Comparison of ENCODE assay signal across 8 cellular contexts in genomic region chr9:3732077-3733038, GRCh38.
DNase-seq lines count a peak whose midpoint lies in the region; ATAC-seq, FAIRE-seq and TF ChIP-seq lines count a peak whose summit lies in the region.

No MANE protein-coding gene starts in this region.

- no peak overlapping the region; the same call in 1 of the 2 replicates for H3K4me3 ChIP-seq in GM12864 (ENCODE audit: low read depth, low read length)
- H3K4me3 ChIP-seq in HFF-Myc (replicated peaks; ENCODE audit: low read depth, low read length), result no peak overlapping the region
- peak overlapping the region; percentile 53 for H3K4me3 ChIP-seq in Loucy (ENCODE audit: low read length, poor library complexity, severe bottlenecking)
- peak overlapping the region; percentile 15 for H3K4me3 ChIP-seq in astrocyte (ENCODE audit: insufficient read depth, low read depth, low read length)
- H3K4me3 ChIP-seq in hepatocyte, result no peak overlapping the region

- peaks cover 10% of the 10 kb centered on the region for H3K4me1 ChIP-seq in Loucy (ENCODE audit: insufficient read depth, low read length, poor library complexity, severe bottlenecking)
- H3K4me1 ChIP-seq in astrocyte (ENCODE audit: insufficient read depth, low read length), result peaks cover 11% of the 10 kb centered on the region
- H3K4me1 ChIP-seq in hepatocyte (ENCODE audit: insufficient read depth), result no peaks in the 10 kb centered on the region

- H3K4me3 Mint-ChIP-seq in astrocyte (ENCODE audit: unreplicated experiment), result no peak overlapping the region

- 38% methylated on average over 7 of the region's 7 CpGs for WGBS in hepatocyte (ENCODE audit: low lambda C conversion rate, missing lambda C conversion rate)

- H3K79me2 ChIP-seq in Loucy (ENCODE audit: insufficient read depth, low read length) (no peaks in the 10 kb centered on the region), astrocyte (ENCODE audit: insufficient read depth, low read length) (no peaks in the 10 kb centered on the region), hepatocyte (no peaks in the 10 kb centered on the region)

- peak overlapping the region; percentile 53 for H3K4me2 ChIP-seq in Loucy (ENCODE audit: low read depth, low read length, poor library complexity, severe bottlenecking)
- H3K4me2 ChIP-seq in astrocyte (ENCODE audit: low read length), result peak overlapping the region; percentile 71
- H3K4me2 ChIP-seq in hepatocyte, result peak overlapping the region; percentile 55

- intact Hi-C loops in sciatic nerve (cut with DNase I), result no loop called here

- FAIRE-seq in A204.1 (lab: Jason Lieb, UNC) (peak; percentile 98), RCC 7860 (lab: Jason Lieb, UNC) (peak; percentile 78), astrocyte (lab: Jason Lieb, UNC) (peak; percentile 96)

- peak overlapping the region; percentile 52 for H3K27ac ChIP-seq in astrocyte (ENCODE audit: low read depth, low read length)
- H3K27ac ChIP-seq in hepatocyte, result peak overlapping the region; percentile 47

- H4K20me1 ChIP-seq in Loucy (ENCODE audit: insufficient read depth, low read length, poor library complexity, severe bottlenecking) (no peaks in the 10 kb centered on the region), astrocyte (ENCODE audit: insufficient read depth, low read length) (no peaks in the 10 kb centered on the region), hepatocyte (ENCODE audit: insufficient read depth, poor library complexity, severe bottlenecking) (no peaks in the 10 kb centered on the region)

- H3K9me2 ChIP-seq in Loucy (replicated peaks; ENCODE audit: low read depth, low read length) (no peaks in the 10 kb centered on the region), hepatocyte (replicated peaks; ENCODE audit: insufficient read depth) (no peaks in the 10 kb centered on the region)

- H3K27me3 ChIP-seq in Loucy (ENCODE audit: insufficient read depth, low read length, poor library complexity, severe bottlenecking) (no peaks in the 10 kb centered on the region), astrocyte (ENCODE audit: insufficient read depth, low read length) (no peaks in the 10 kb centered on the region), hepatocyte (no peaks in the 10 kb centered on the region)

- peak; percentile 45 for DNase-seq in GM12864 (ENCODE audit: low read depth)
- peak; percentile 85 for DNase-seq in HFF-Myc (ENCODE audit: extremely low read depth, low read depth)
- peak; percentile 84 for DNase-seq in RCC 7860 (ENCODE audit: low spot score)
- DNase-seq in astrocyte (ENCODE audit: low read depth), result peak; percentile 85
- peak; percentile 81 for DNase-seq in hepatocyte (ENCODE audit: low spot score)
- no peak for DNase-seq in sciatic nerve (ENCODE audit: low spot score)

- no peaks in the 10 kb centered on the region for H3K36me3 Mint-ChIP-seq in astrocyte (ENCODE audit: low read depth, unreplicated experiment)

- no peaks in the 10 kb centered on the region for H3K27me3 Mint-ChIP-seq in astrocyte (ENCODE audit: low read depth, unreplicated experiment)

- TF ChIP-seq CTCF in GM12864 (IDR thresholded peaks at IDR 0.05; ENCODE audit: low read depth, low read length, missing control alignments) (peak; percentile 72), HFF-Myc (IDR thresholded peaks at IDR 0.05; ENCODE audit: low read depth, low read length, missing control alignments) (peak; percentile 65), Loucy (conservative IDR thresholded peaks at IDR 0.05; ENCODE audit: low read length) (peak; percentile 86), astrocyte (IDR thresholded peaks at IDR 0.05; ENCODE audit: insufficient read depth, low read depth, low read length) (peak; percentile 87), hepatocyte (IDR thresholded peaks at IDR 0.05; ENCODE audit: poor library complexity) (peak; percentile 86)

- peak; percentile 96 for ATAC-seq in sciatic nerve

- H3K36me3 ChIP-seq in Loucy (ENCODE audit: insufficient read depth, low read length) (no peaks in the 10 kb centered on the region), astrocyte (ENCODE audit: insufficient read depth, low read length) (no peaks in the 10 kb centered on the region), hepatocyte (replicated peaks; ENCODE audit: insufficient read depth, low read depth) (no peaks in the 10 kb centered on the region)

- H3K9ac ChIP-seq in Loucy (ENCODE audit: low read depth, low read length, poor library complexity, severe bottlenecking) (peak overlapping the region; percentile 20), astrocyte (ENCODE audit: low read length) (peak overlapping the region; percentile 49)

- no peaks in the 10 kb centered on the region for H3K9me3 Mint-ChIP-seq in astrocyte (ENCODE audit: unreplicated experiment)

- H3K27ac Mint-ChIP-seq in astrocyte (ENCODE audit: unreplicated experiment), result peak overlapping the region; percentile 90

- peaks cover 11% of the 10 kb centered on the region for H3K4me1 Mint-ChIP-seq in astrocyte (ENCODE audit: low read depth, unreplicated experiment)

- no peaks in the 10 kb centered on the region for H3F3A ChIP-seq in Loucy (ENCODE audit: low read depth)

- H2AFZ ChIP-seq in Loucy (ENCODE audit: low read length) (peak overlapping the region; percentile 88), astrocyte (ENCODE audit: low read depth, low read length) (peak overlapping the region; percentile 61), hepatocyte (peak overlapping the region; percentile 36)

- H3K9me3 ChIP-seq in Loucy (ENCODE audit: insufficient read depth, low read depth, low read length) (no peaks in the 10 kb centered on the region), astrocyte (ENCODE audit: insufficient read depth, low read depth, low read length) (no peaks in the 10 kb centered on the region), hepatocyte (ENCODE audit: low read depth) (no peaks in the 10 kb centered on the region)

Comparison
In these comparisons a context has a peak if more than half of its experiments do, and no peak if none do; other contexts are left out.
1. H3K4me3 ChIP-seq: peak in Loucy (single experiment) and astrocyte (single experiment); none in GM12864 (single experiment), HFF-Myc (single experiment) and hepatocyte (single experiment).
2. H2AFZ ChIP-seq: peak in every context shown above with its lines; median percentile 88 in Loucy; 61 in astrocyte; 36 in hepatocyte.
3. Peak in every context shown above with its lines, with median percentiles within 50 percentile points of each other: CTCF ChIP-seq and H3K4me2 ChIP-seq.